Comparison of ENCODE assay signal across 9 cellular contexts in the genomic region with DNA sequence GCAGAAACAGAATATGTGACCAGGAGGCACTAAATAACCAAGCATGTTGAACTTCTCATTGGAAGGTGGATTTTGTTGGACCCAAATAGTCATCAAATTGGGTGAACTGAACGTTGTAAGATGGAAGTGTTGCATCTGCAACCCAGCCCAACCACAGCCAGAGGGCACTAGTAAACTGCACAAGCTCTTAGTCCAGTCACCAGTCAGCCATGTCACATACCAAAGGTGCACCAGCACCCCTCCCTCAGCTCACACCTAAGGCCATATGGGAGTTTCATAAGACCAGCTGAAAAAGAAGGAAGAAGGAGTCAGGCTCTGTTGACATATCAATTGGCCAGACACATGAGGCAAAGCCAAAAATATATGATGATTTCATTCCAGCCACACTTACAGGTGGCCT.
DNase-seq lines count a peak whose midpoint lies in the region; ATAC-seq and TF ChIP-seq lines count a peak whose summit lies in the region.
"Had no signal": no experiment of that assay in that cellular context is flagged by ENCODE, and none has a peak within 500 bp of the region (broad histone marks: within the 10 kb centered on the region; RNA-seq: fewer than 3 reads in every experiment).

No MANE protein-coding gene starts in this region.

- H3K23ac ChIP-seq in mesenchymal stem cell (ENCODE audit: low read length in 2 of 2), result no peak overlapping the region

- no peak overlapping the region for H4K91ac ChIP-seq in mesenchymal stem cell (ENCODE audit: low read length)

- WGBS in mesenchymal stem cell, result 40% methylated on average over 1 of the region's 1 CpG
- 52 to 69% methylated on average over 1 of the region's 1 CpG for WGBS in thyroid gland, 2 donors

- H3K4me3 ChIP-seq in mesenchymal stem cell (ENCODE audit: insufficient read depth in 1 of 2, low read depth in 1 of 2, low read length in 2 of 2) (no peak overlapping the region), thyroid gland (replicated peaks in 1 of 3) (no peak overlapping the region)

- H3K36me3 ChIP-seq in mesenchymal stem cell (ENCODE audit: control insufficient read depth in 1 of 2, insufficient read depth in 2 of 2, low read depth in 1 of 2, low read length in 2 of 2) (no peaks in the 10 kb centered on the region), thyroid gland (no peaks in the 10 kb centered on the region)

- no peak overlapping the region for H2BK120ac ChIP-seq in mesenchymal stem cell (ENCODE audit: low read depth, low read length)

- no peak overlapping the region for H2BK15ac ChIP-seq in mesenchymal stem cell (ENCODE audit: low read depth, poor library complexity, severe bottlenecking)

- peak; percentile 3 for DNase-seq in SW480 (ENCODE audit: low spot score)
- no peak for DNase-seq in mesenchymal stem cell
- DNase-seq in thyroid gland, result no peak
- DNase-seq in amniotic stem cell (lab: John Stamatoyannopoulos, UW), result no peak
- no peak for DNase-seq in LoVo (ENCODE audit: low spot score)
- DNase-seq in NCI-H524 treated with DMSO at 0.1 percent for 48 hours (lab: John Stamatoyannopoulos, UW), result no peak

- peak overlapping the region; percentile 48 for H3K27ac ChIP-seq in mesenchymal stem cell (ENCODE audit: low read length, poor library complexity, severe bottlenecking)
- H3K27ac ChIP-seq in thyroid gland, result no peak overlapping the region
- H3K27ac ChIP-seq: parathyroid adenoma had no signal

- no peak overlapping the region for H3K4me2 ChIP-seq in mesenchymal stem cell (ENCODE audit: low read length, poor library complexity, severe bottlenecking)

- no peak for TF ChIP-seq CTCF in thyroid gland (IDR thresholded peaks at IDR 0.05)

- no peak overlapping the region for H4K8ac ChIP-seq in mesenchymal stem cell (ENCODE audit: low read length)

- ATAC-seq in GM18907 (IDR thresholded peaks at IDR 0.05; ENCODE audit: unreplicated experiment), result peak; percentile 53
- peak; percentile 50 for ATAC-seq in HG03097 (IDR thresholded peaks at IDR 0.05; ENCODE audit: low FRiP score, unreplicated experiment)

- TF ChIP-seq POLR2A in thyroid gland (IDR thresholded peaks at IDR 0.05), result no peak

- no peak overlapping the region for H2BK5ac ChIP-seq in mesenchymal stem cell (ENCODE audit: low read depth, low read length, poor library complexity, severe bottlenecking)

- no peak overlapping the region for H3K4ac ChIP-seq in mesenchymal stem cell (ENCODE audit: low read depth in 1 of 2, low read length in 2 of 2)

- H3K18ac ChIP-seq in mesenchymal stem cell (ENCODE audit: low read depth in 1 of 2, low read length in 2 of 2), result no peak overlapping the region

- H3K14ac ChIP-seq in mesenchymal stem cell (ENCODE audit: low read length in 2 of 2), result no peak overlapping the region

- no peaks in the 10 kb centered on the region for H3K79me1 ChIP-seq in mesenchymal stem cell (replicated peaks; ENCODE audit: low read length, poor library complexity, severe bottlenecking)

- H3K9me3 ChIP-seq in mesenchymal stem cell (ENCODE audit: control insufficient read depth, low read length) (no peaks in the 10 kb centered on the region), thyroid gland (no peaks in the 10 kb centered on the region)

- H3K9ac ChIP-seq in mesenchymal stem cell (ENCODE audit: low read length), result no peak overlapping the region
- H3K9ac ChIP-seq: parathyroid adenoma had no signal

- intact Hi-C loops in thyroid gland (cut with DNase I), result no loop called here

- no peak overlapping the region for H2BK12ac ChIP-seq in mesenchymal stem cell (ENCODE audit: low read length in 2 of 2)

- no peaks in the 10 kb centered on the region for H3K27me3 ChIP-seq in mesenchymal stem cell (ENCODE audit: control insufficient read depth in 1 of 2, insufficient read depth in 1 of 2, low read length in 2 of 2)
- H3K27me3 ChIP-seq in thyroid gland, result no peaks in the 10 kb centered on the region

- H3K4me1 ChIP-seq in mesenchymal stem cell (ENCODE audit: control insufficient read depth, insufficient read depth, low read depth, low read length) (peaks cover 2% of the 10 kb centered on the region), thyroid gland (no peaks in the 10 kb centered on the region)
- H3K4me1 ChIP-seq: parathyroid adenoma had no signal

- H2AK5ac ChIP-seq in mesenchymal stem cell (ENCODE audit: low read length, severe bottlenecking), result peak overlapping the region; percentile 77

- no peak overlapping the region for H2AFZ ChIP-seq in mesenchymal stem cell (ENCODE audit: low read depth, low read length)
- H2AFZ ChIP-seq: parathyroid adenoma had no signal
